Comparison of ENCODE assay signal across 8 cellular contexts in genomic region chr7:130903358-130903974, GRCh38.
DNase-seq lines count a peak whose midpoint lies in the region; ATAC-seq and TF ChIP-seq lines count a peak whose summit lies in the region.

No MANE protein-coding gene starts in this region.

- peaks cover 45 to 74% of the 10 kb centered on the region in 2 donors for H3K4me1 ChIP-seq in thyroid gland

- DNase-seq in activated CD4-positive, alpha-beta T cell treated with anti-CD3 and anti-CD28 coated beads, Interleukin-2, amount 10 ng/mL, durations not matched to agents 24 days and 14 days = no peak
- no peak for DNase-seq in activated CD4-positive, alpha-beta T cell treated with anti-CD3 and anti-CD28 coated beads for 4 hours
- peak; percentile 81 for DNase-seq in hepatic stellate cell (ENCODE audit: low spot score)
- DNase-seq in thyroid gland = no peak
- DNase-seq in stimulated activated CD4-positive, alpha-beta T cell treated with anti-CD3 and anti-CD28 coated beads, Interleukin-12 subunit alpha, Interleukin-12 subunit beta, amount 100 ng/mL, for 4 hours = no peak
- no peak for DNase-seq in NCI-H82 (lab: John Stamatoyannopoulos, UW)

- no peaks in the 10 kb centered on the region for H3K9me3 ChIP-seq in thyroid gland

- no peaks in the 10 kb centered on the region for H3K27me3 Mint-ChIP-seq in activated CD4-positive, alpha-beta T cell treated with anti-CD3 and anti-CD28 coated beads, Interleukin-2, amount 10 ng/mL, durations not matched to agents 24 days and 14 days
- no peaks in the 10 kb centered on the region for H3K27me3 Mint-ChIP-seq in activated naive CD8-positive, alpha-beta T cell

- no peaks in the 10 kb centered on the region for H3K27me3 ChIP-seq in thyroid gland

- peaks cover 67% of the 10 kb centered on the region for H3K36me3 Mint-ChIP-seq in activated CD4-positive, alpha-beta T cell treated with anti-CD3 and anti-CD28 coated beads, Interleukin-2, amount 10 ng/mL, durations not matched to agents 24 days and 14 days (ENCODE audit: low read depth)
- H3K36me3 Mint-ChIP-seq in activated naive CD8-positive, alpha-beta T cell = peaks cover 21% of the 10 kb centered on the region

- no peak for TF ChIP-seq CTCF in thyroid gland (IDR thresholded peaks at IDR 0.05)

- H3K27ac ChIP-seq in thyroid gland = peak overlapping the region; percentile 97 to 100 (median 99)

- intact Hi-C loops in activated CD4-positive, alpha-beta T cell treated with anti-CD3 and anti-CD28 coated beads, Interleukin-2, amount 10 ng/mL, durations not matched to agents 24 days and 14 days (cut with micrococcal nuclease) = no loop called here
- intact Hi-C loops in thyroid gland (cut with DNase I) = loop anchor here (10.0 kb wide), 1 partner anchor 91 kb away; no protein-coding TSS in a partner anchor

- H3K4me3 Mint-ChIP-seq in activated CD4-positive, alpha-beta T cell treated with anti-CD3 and anti-CD28 coated beads, Interleukin-2, amount 10 ng/mL, durations not matched to agents 24 days and 14 days = no peak overlapping the region
- H3K4me3 Mint-ChIP-seq in activated naive CD8-positive, alpha-beta T cell = peak overlapping the region; percentile 46

- H3K27ac Mint-ChIP-seq in activated CD4-positive, alpha-beta T cell treated with anti-CD3 and anti-CD28 coated beads, Interleukin-2, amount 10 ng/mL, durations not matched to agents 24 days and 14 days = peak overlapping the region; percentile 85
- H3K27ac Mint-ChIP-seq in activated naive CD8-positive, alpha-beta T cell = peak overlapping the region; percentile 86

- WGBS in thyroid gland, 2 donors = 79 to 85% methylated on average over 8 of the region's 8 CpGs

- H3K4me1 Mint-ChIP-seq in activated CD4-positive, alpha-beta T cell treated with anti-CD3 and anti-CD28 coated beads, Interleukin-2, amount 10 ng/mL, durations not matched to agents 24 days and 14 days = peaks cover 67% of the 10 kb centered on the region
- peaks cover 81% of the 10 kb centered on the region for H3K4me1 Mint-ChIP-seq in activated naive CD8-positive, alpha-beta T cell (ENCODE audit: low read depth)

- no peak for TF ChIP-seq POLR2A in thyroid gland (IDR thresholded peaks at IDR 0.05)

- no peak for ATAC-seq in HG02571 (IDR thresholded peaks at IDR 0.05; ENCODE audit: unreplicated experiment)

- H3K36me3 ChIP-seq in thyroid gland = no peaks in the 10 kb centered on the region

- no peaks in the 10 kb centered on the region for H3K9me3 Mint-ChIP-seq in activated CD4-positive, alpha-beta T cell treated with anti-CD3 and anti-CD28 coated beads, Interleukin-2, amount 10 ng/mL, durations not matched to agents 24 days and 14 days
- H3K9me3 Mint-ChIP-seq in activated naive CD8-positive, alpha-beta T cell (ENCODE audit: low read depth) = no peaks in the 10 kb centered on the region

- H3K4me3 ChIP-seq in thyroid gland (replicated peaks in 1 of 3) = no peak overlapping the region
